ENCODE assay signal across 22 cellular contexts in the genomic region with DNA sequence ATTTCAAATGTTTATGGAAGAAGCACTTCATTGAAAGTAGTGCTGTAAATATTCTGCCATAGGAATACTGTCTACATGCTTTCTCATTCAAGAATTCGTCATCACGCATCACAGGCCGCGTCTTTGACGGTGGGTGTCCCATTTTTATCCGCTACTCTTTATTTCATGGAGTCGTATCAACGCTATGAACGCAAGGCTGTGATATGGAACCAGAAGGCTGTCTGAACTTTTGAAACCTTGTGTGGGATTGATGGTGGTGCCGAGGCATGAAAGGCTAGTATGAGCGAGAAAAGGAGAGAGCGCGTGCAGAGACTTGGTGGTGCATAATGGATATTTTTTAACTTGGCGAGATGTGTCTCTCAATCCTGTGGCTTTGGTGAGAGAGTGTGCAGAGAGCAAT. TPM values are rescaled to one million over a fixed set of nuclear protein-coding genes. Genes with fewer than 3 reads are reported as not detected.
DNase-seq lines count a peak whose midpoint lies in the region; ATAC-seq and TF ChIP-seq lines count a peak whose summit lies in the region.
"Had no signal": no experiment of that assay in that cellular context is flagged by ENCODE, and none has a peak within 500 bp of the region (broad histone marks: within the 10 kb centered on the region; RNA-seq: fewer than 3 reads in every experiment).

No MANE protein-coding gene starts in this region.

- no peak overlapping the region for H3K9ac ChIP-seq in neural progenitor cell

- peaks cover 33% of the 10 kb centered on the region for H3K79me2 ChIP-seq in neural progenitor cell (ENCODE audit: low read depth)

- CTCF ChIA-PET in activated CD4-positive, alpha-beta T cell treated with anti-CD3 and anti-CD28 coated beads for 36 hours (lab: Charles Lee): interaction anchor here (1.2 to 2.2 kb wide), 3 partner anchors 14 to 260 kb away, joined by 4 to 11 read pairs (median 6); no protein-coding TSS in a partner anchor

- no peaks in the 10 kb centered on the region for H3K27me3 ChIP-seq in neural progenitor cell
- H3K27me3 ChIP-seq: MG63, SJSA1 had no signal

- H4K20me1 ChIP-seq in neural progenitor cell (ENCODE audit: low read depth): peaks cover 67% of the 10 kb centered on the region

- peak overlapping the region; percentile 5 for H3K27ac Mint-ChIP-seq in activated CD4-positive, alpha-beta T cell treated with anti-CD3 and anti-CD28 coated beads for 36 hours
- H3K27ac Mint-ChIP-seq in HFFc6 (peak overlapping the region; percentile 2; the same call in 1 of the 2 replicates), neural progenitor cell (no peak overlapping the region)
- H3K27ac Mint-ChIP-seq in activated naive CD8-positive, alpha-beta T cell treated with anti-CD3 and anti-CD28 coated beads, Interleukin-2, amount 50 U/mL, for 24 hours: peak overlapping the region; percentile 7
- H3K27ac Mint-ChIP-seq: GM23338, H9 had no signal

- H3K36me3 Mint-ChIP-seq in activated CD4-positive, alpha-beta T cell treated with anti-CD3 and anti-CD28 coated beads for 36 hours (ENCODE audit: low read depth): peaks cover 70% of the 10 kb centered on the region
- peaks cover 60% of the 10 kb centered on the region for H3K36me3 Mint-ChIP-seq in HFFc6 (ENCODE audit: low read depth)
- H3K36me3 Mint-ChIP-seq in activated naive CD8-positive, alpha-beta T cell treated with anti-CD3 and anti-CD28 coated beads, Interleukin-2, amount 50 U/mL, for 24 hours (ENCODE audit: low read depth): peaks cover 84% of the 10 kb centered on the region
- peaks cover 40% of the 10 kb centered on the region for H3K36me3 Mint-ChIP-seq in neural progenitor cell

- no peak for TF ChIP-seq CTCF in HFFc6 (IDR thresholded peaks at IDR 0.05)
- TF ChIP-seq CTCF in neural progenitor cell (IDR thresholded peaks at IDR 0.05): no peak

- peaks cover 27% of the 10 kb centered on the region for H3K4me1 Mint-ChIP-seq in activated CD4-positive, alpha-beta T cell treated with anti-CD3 and anti-CD28 coated beads for 36 hours
- H3K4me1 Mint-ChIP-seq in HFFc6 (ENCODE audit: low read depth): peaks cover 22% of the 10 kb centered on the region
- peaks cover 22% of the 10 kb centered on the region for H3K4me1 Mint-ChIP-seq in activated naive CD8-positive, alpha-beta T cell treated with anti-CD3 and anti-CD28 coated beads, Interleukin-2, amount 50 U/mL, for 24 hours
- no peaks in the 10 kb centered on the region for H3K4me1 Mint-ChIP-seq in neural progenitor cell
- H3K4me1 Mint-ChIP-seq: GM23338 had no signal

- ATAC-seq in activated CD4-positive, alpha-beta T cell treated with anti-CD3 and anti-CD28 coated beads for 36 hours: no peak
- ATAC-seq in activated naive CD8-positive, alpha-beta T cell treated with anti-CD3 and anti-CD28 coated beads, Interleukin-2, amount 50 U/mL, for 24 hours: no peak
- ATAC-seq: GM23338 had no signal

- peaks cover 71% of the 10 kb centered on the region for H3F3A ChIP-seq in neural progenitor cell (ENCODE audit: low read depth)

- no peak overlapping the region for H2AFZ ChIP-seq in neural progenitor cell (replicated peaks)
- H2AFZ ChIP-seq: GM23338 had no signal

- peak overlapping the region; percentile 29 for H3K27ac ChIP-seq in neural progenitor cell
- H3K27ac ChIP-seq: 22Rv1, SJSA1 had no signal

- peaks cover 54% of the 10 kb centered on the region for H3K36me3 ChIP-seq in neural progenitor cell

- no peak overlapping the region for H3K4me3 Mint-ChIP-seq in activated CD4-positive, alpha-beta T cell treated with anti-CD3 and anti-CD28 coated beads for 36 hours
- no peak overlapping the region for H3K4me3 Mint-ChIP-seq in HFFc6
- no peak overlapping the region for H3K4me3 Mint-ChIP-seq in activated naive CD8-positive, alpha-beta T cell treated with anti-CD3 and anti-CD28 coated beads, Interleukin-2, amount 50 U/mL, for 24 hours
- no peak overlapping the region for H3K4me3 Mint-ChIP-seq in neural progenitor cell
- H3K4me3 Mint-ChIP-seq: GM23338, H9 had no signal

- no peak overlapping the region for H3K4me3 ChIP-seq in neural progenitor cell
- H3K4me3 ChIP-seq: GM23338, MG63, SJSA1 had no signal

- POLR2A ChIA-PET in activated CD4-positive, alpha-beta T cell treated with anti-CD3 and anti-CD28 coated beads for 36 hours (lab: Charles Lee): no interaction called here

- no peaks in the 10 kb centered on the region for H3K9me3 Mint-ChIP-seq in activated CD4-positive, alpha-beta T cell treated with anti-CD3 and anti-CD28 coated beads for 36 hours (ENCODE audit: low read depth)
- H3K9me3 Mint-ChIP-seq in HFFc6: no peaks in the 10 kb centered on the region
- no peaks in the 10 kb centered on the region for H3K9me3 Mint-ChIP-seq in activated naive CD8-positive, alpha-beta T cell treated with anti-CD3 and anti-CD28 coated beads, Interleukin-2, amount 50 U/mL, for 24 hours
- no peaks in the 10 kb centered on the region for H3K9me3 Mint-ChIP-seq in neural progenitor cell
- H3K9me3 Mint-ChIP-seq: GM23338, H9 had no signal

- H3K27me3 Mint-ChIP-seq in activated CD4-positive, alpha-beta T cell treated with anti-CD3 and anti-CD28 coated beads for 36 hours: no peaks in the 10 kb centered on the region
- H3K27me3 Mint-ChIP-seq in HFFc6 (ENCODE audit: insufficient read depth) (no peaks in the 10 kb centered on the region), neural progenitor cell (ENCODE audit: insufficient read depth, low read depth) (peaks cover 2% of the 10 kb centered on the region)
- H3K27me3 Mint-ChIP-seq in activated naive CD8-positive, alpha-beta T cell treated with anti-CD3 and anti-CD28 coated beads, Interleukin-2, amount 50 U/mL, for 24 hours: no peaks in the 10 kb centered on the region

- no peaks in the 10 kb centered on the region for H3K9me3 ChIP-seq in neural progenitor cell (ENCODE audit: low read depth)
- H3K9me3 ChIP-seq: MG63, SJSA1 had no signal

- no peaks in the 10 kb centered on the region for H3K4me1 ChIP-seq in neural progenitor cell
- H3K4me1 ChIP-seq: SJSA1 had no signal

- no peak overlapping the region for H3K4me2 ChIP-seq in neural progenitor cell
- H3K4me2 ChIP-seq: GM23338 had no signal

- no peak for DNase-seq in activated CD4-positive, alpha-beta T cell treated with anti-CD3 and anti-CD28 coated beads for 36 hours
- no peak for DNase-seq in activated CD4-positive, alpha-beta T cell treated with anti-CD3 and anti-CD28 coated beads, Interleukin-2, amount 50 U/mL, for 48 hours
- DNase-seq in HFFc6 (no peak), neural progenitor cell (ENCODE audit: low spot score) (no peak), NCI-H748 (lab: John Stamatoyannopoulos, UW; ENCODE audit: unreplicated experiment) (no peak), EL (no peak)
- no peak for DNase-seq in activated naive CD8-positive, alpha-beta T cell treated with anti-CD3 and anti-CD28 coated beads, Interleukin-2, amount 50 U/mL, for 24 hours
- DNase-seq: DMS153, DND-41, H9, KG1, MG63, NCI-H1105 treated with DMSO at 0.1 percent for 48 hours, NCI-H146, NCI-H2029, NCI-H446 treated with DMSO at 0.1 percent for 48 hours, NCI-H526, Right ventricle myocardium superior, RPMI8226 had no signal

- intact Hi-C loops in activated CD4-positive, alpha-beta T cell treated with anti-CD3 and anti-CD28 coated beads for 36 hours (cut with DNase I, micrococcal nuclease): no loop called here

RNA-seq across cellular contexts. Expression of a gene that starts 10.7 kb away (rescaled TPM):
- 100 to 1,000 TPM; 180 to 190 TPM for total RNA-seq in activated CD4-positive, alpha-beta T cell treated with anti-CD3 and anti-CD28 coated beads for 36 hours
- 100 to 1,000 TPM; 133 to 178 (median 171) TPM for total RNA-seq in HFFc6 (2021; fragmentation: NEBNext Ultra II Directional; extraction: Animal tissue kit (Norgen Biotek cat#: 25700))
- 170 and 202 TPM in 2 replicates for total RNA-seq in neural progenitor cell (ENCODE audit: low replicate concordance)

RNA-seq across cellular contexts. Expression of a gene that starts 23.8 kb away (rescaled TPM):
- not detected for total RNA-seq in activated CD4-positive, alpha-beta T cell treated with anti-CD3 and anti-CD28 coated beads for 36 hours
- under 1 TPM in 1 of 6 experiments, not detected in 5; 0.12 TPM for total RNA-seq in HFFc6 (2021; fragmentation: NEBNext Ultra II Directional; extraction: Animal tissue kit (Norgen Biotek cat#: 25700))
- total RNA-seq in neural progenitor cell (ENCODE audit: low replicate concordance): 0.09 TPM in 1 of 2 replicates, not detected in the other
- total RNA-seq: Right ventricle myocardium superior, SJSA1 had no signal

RNA-seq across cellular contexts. Expression of a gene that starts 36.6 kb away (rescaled TPM):
- total RNA-seq in activated CD4-positive, alpha-beta T cell treated with anti-CD3 and anti-CD28 coated beads for 36 hours: 100 to 1,000 TPM; 180 to 242 TPM
- 100 to 1,000 TPM; 262 to 308 (median 295) TPM for total RNA-seq in HFFc6 (2021; fragmentation: NEBNext Ultra II Directional; extraction: Animal tissue kit (Norgen Biotek cat#: 25700))
- total RNA-seq in neural progenitor cell (ENCODE audit: low replicate concordance): 15.7 and 33.2 TPM in 2 replicates
